Comparison of ENCODE assay signal across 1 cellular context in the genomic region with DNA sequence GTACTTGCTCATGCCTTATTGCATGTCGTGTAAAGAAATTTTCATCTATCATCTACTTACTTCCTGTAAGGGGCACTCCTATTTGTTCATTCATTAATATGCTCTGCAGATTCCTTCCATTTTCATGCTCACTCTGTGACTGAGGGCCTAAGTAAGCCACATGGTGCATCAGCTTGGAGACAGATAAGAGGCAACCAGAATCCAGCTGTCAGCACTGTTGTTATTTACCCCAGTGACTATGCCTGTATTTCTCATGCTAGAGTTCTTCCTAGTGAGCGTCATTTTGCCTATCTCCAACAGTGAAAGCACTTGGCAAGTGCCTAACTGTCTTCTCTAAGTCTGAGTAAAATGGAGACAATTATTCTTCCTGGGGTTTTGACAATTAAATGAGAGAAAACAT.
TF ChIP-seq lines count a peak whose summit lies in the region.

No MANE protein-coding gene starts in this region.

TF ChIP-seq in K562, 482 proteins besides CTCF, POLR2A, EP300 and RAD21 (continued from another document):
- TF ChIP-seq, protein P1, sequence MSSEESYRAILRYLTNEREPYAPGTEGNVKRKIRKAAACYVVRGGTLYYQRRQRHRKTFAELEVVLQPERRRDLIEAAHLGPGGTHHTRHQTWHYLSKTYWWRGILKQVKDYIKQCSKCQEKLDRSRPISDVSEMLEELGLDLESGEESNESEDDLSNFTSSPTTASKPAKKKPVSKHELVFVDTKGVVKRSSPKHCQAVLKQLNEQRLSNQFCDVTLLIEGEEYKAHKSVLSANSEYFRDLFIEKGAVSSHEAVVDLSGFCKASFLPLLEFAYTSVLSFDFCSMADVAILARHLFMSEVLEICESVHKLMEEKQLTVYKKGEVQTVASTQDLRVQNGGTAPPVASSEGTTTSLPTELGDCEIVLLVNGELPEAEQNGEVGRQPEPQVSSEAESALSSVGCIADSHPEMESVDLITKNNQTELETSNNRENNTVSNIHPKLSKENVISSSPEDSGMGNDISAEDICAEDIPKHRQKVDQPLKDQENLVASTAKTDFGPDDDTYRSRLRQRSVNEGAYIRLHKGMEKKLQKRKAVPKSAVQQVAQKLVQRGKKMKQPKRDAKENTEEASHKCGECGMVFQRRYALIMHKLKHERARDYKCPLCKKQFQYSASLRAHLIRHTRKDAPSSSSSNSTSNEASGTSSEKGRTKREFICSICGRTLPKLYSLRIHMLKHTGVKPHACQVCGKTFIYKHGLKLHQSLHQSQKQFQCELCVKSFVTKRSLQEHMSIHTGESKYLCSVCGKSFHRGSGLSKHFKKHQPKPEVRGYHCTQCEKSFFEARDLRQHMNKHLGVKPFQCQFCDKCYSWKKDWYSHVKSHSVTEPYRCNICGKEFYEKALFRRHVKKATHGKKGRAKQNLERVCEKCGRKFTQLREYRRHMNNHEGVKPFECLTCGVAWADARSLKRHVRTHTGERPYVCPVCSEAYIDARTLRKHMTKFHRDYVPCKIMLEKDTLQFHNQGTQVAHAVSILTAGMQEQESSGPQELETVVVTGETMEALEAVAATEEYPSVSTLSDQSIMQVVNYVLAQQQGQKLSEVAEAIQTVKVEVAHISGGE (CRISPR knock-in tag; IDR thresholded peaks at IDR 0.05) = 0 out of 6 replicates have a peak, but pooled peaks of 1 of the 3 experiments have one; percentile 28
- TF ChIP-seq ZNF165 (CRISPR knock-in tag; IDR thresholded peaks at IDR 0.05; ENCODE audit: borderline replicate concordance) = no peak
- TF ChIP-seq, protein P2, sequence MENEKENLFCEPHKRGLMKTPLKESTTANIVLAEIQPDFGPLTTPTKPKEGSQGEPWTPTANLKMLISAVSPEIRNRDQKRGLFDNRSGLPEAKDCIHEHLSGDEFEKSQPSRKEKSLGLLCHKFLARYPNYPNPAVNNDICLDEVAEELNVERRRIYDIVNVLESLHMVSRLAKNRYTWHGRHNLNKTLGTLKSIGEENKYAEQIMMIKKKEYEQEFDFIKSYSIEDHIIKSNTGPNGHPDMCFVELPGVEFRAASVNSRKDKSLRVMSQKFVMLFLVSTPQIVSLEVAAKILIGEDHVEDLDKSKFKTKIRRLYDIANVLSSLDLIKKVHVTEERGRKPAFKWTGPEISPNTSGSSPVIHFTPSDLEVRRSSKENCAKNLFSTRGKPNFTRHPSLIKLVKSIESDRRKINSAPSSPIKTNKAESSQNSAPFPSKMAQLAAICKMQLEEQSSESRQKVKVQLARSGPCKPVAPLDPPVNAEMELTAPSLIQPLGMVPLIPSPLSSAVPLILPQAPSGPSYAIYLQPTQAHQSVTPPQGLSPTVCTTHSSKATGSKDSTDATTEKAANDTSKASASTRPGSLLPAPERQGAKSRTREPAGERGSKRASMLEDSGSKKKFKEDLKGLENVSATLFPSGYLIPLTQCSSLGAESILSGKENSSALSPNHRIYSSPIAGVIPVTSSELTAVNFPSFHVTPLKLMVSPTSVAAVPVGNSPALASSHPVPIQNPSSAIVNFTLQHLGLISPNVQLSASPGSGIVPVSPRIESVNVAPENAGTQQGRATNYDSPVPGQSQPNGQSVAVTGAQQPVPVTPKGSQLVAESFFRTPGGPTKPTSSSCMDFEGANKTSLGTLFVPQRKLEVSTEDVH (IDR thresholded peaks at IDR 0.05; ENCODE audit: low read depth, partially characterized antibody) = no peak
- TF ChIP-seq ARID1B (IDR thresholded peaks at IDR 0.05) = peak; percentile 37; the same call in 1 of the 2 replicates
- peak; percentile 21; the same call in 1 of the 2 replicates for TF ChIP-seq FOSL1 (tag; conservative IDR thresholded peaks at IDR 0.05)
- TF ChIP-seq, protein P3, sequence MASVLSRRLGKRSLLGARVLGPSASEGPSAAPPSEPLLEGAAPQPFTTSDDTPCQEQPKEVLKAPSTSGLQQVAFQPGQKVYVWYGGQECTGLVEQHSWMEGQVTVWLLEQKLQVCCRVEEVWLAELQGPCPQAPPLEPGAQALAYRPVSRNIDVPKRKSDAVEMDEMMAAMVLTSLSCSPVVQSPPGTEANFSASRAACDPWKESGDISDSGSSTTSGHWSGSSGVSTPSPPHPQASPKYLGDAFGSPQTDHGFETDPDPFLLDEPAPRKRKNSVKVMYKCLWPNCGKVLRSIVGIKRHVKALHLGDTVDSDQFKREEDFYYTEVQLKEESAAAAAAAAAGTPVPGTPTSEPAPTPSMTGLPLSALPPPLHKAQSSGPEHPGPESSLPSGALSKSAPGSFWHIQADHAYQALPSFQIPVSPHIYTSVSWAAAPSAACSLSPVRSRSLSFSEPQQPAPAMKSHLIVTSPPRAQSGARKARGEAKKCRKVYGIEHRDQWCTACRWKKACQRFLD (CRISPR knock-in tag; IDR thresholded peaks at IDR 0.05) = peak; percentile 35; the same call in 1 of the 2 replicates
- no peak for TF ChIP-seq RCOR1 (IDR thresholded peaks at IDR 0.05; ENCODE audit: borderline replicate concordance in 1 of 2, low read depth in 2 of 2, low read length in 2 of 2)
- TF ChIP-seq, protein P4, sequence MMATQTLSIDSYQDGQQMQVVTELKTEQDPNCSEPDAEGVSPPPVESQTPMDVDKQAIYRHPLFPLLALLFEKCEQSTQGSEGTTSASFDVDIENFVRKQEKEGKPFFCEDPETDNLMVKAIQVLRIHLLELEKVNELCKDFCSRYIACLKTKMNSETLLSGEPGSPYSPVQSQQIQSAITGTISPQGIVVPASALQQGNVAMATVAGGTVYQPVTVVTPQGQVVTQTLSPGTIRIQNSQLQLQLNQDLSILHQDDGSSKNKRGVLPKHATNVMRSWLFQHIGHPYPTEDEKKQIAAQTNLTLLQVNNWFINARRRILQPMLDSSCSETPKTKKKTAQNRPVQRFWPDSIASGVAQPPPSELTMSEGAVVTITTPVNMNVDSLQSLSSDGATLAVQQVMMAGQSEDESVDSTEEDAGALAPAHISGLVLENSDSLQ (IDR thresholded peaks at IDR 0.05) = 0 out of 2 replicates have a peak, but pooled peaks have one; percentile 11
- no peak for TF ChIP-seq CBX5 (IDR thresholded peaks at IDR 0.05; ENCODE audit: borderline replicate concordance, low read depth)
